In genomic region chr15:60479361-60479684, GRCh38 we compare ENCODE assay signal across 7 cellular contexts. TPM values are rescaled to one million over a fixed set of nuclear protein-coding genes. Genes with fewer than 3 reads are reported as not detected.
DNase-seq lines count a peak whose midpoint lies in the region; ATAC-seq and TF ChIP-seq lines count a peak whose summit lies in the region.

No MANE protein-coding gene starts in this region.

- H3K4me3 Mint-ChIP-seq in GM23338, result peak overlapping the region; percentile 99

- H3F3A ChIP-seq in GM23338 (replicated peaks; ENCODE audit: low read depth), result no peaks in the 10 kb centered on the region

- H3K4me1 Mint-ChIP-seq in GM23338, result peaks cover 16% of the 10 kb centered on the region

- peaks cover 27% of the 10 kb centered on the region for H3K79me2 ChIP-seq in GM23338 (replicated peaks; ENCODE audit: insufficient read depth)

- H3K4me2 ChIP-seq in GM23338, result peak overlapping the region; percentile 74

- TF ChIP-seq CTCF in GM23338 (conservative IDR thresholded peaks at IDR 0.05; ENCODE audit: low read depth in 2 of 2), result no peak
- TF ChIP-seq CTCF in fibroblast of the aortic adventitia (IDR thresholded peaks at IDR 0.05; ENCODE audit: insufficient read depth, low read length), result no peak
- no peak for TF ChIP-seq CTCF in retinal pigment epithelial cell (conservative IDR thresholded peaks at IDR 0.05; ENCODE audit: low read depth, low read length)

- DNase-seq in GM23338 (ENCODE audit: low spot score), result no peak
- no peak for DNase-seq in SJSA1 (ENCODE audit: low read depth in 1 of 2, low spot score in 2 of 2)
- no peak for DNase-seq in fibroblast of the aortic adventitia (ENCODE audit: low read depth)
- no peak for DNase-seq in retinal pigment epithelial cell (ENCODE audit: low read depth)
- no peak for DNase-seq in activated CD4-positive, CD25-positive, alpha-beta regulatory T cell (lab: John Stamatoyannopoulos, UW)
- no peak for DNase-seq in NCI-H82 (lab: John Stamatoyannopoulos, UW)

- no peaks in the 10 kb centered on the region for H3K9me3 ChIP-seq in SJSA1 (replicated peaks)

- peaks cover 12% of the 10 kb centered on the region for H3K27me3 Mint-ChIP-seq in GM23338 (ENCODE audit: insufficient read depth, low read depth, poor library complexity)

- no peaks in the 10 kb centered on the region for H3K9me2 ChIP-seq in GM23338 (ENCODE audit: insufficient read depth)

- H3K27me3 ChIP-seq in GM23338 (ENCODE audit: insufficient read depth) (no peaks in the 10 kb centered on the region), SJSA1 (replicated peaks) (no peaks in the 10 kb centered on the region)

- H2AFZ ChIP-seq in GM23338, result peak overlapping the region; percentile 49

- peaks cover 20% of the 10 kb centered on the region for H3K4me1 ChIP-seq in GM23338 (ENCODE audit: insufficient read depth)
- peaks cover 29% of the 10 kb centered on the region for H3K4me1 ChIP-seq in SJSA1 (replicated peaks)

- no peaks in the 10 kb centered on the region for H3K9me3 Mint-ChIP-seq in GM23338

- H3K27ac Mint-ChIP-seq in GM23338, result peak overlapping the region; percentile 100

- no peak for ATAC-seq in GM23338
- no peak for ATAC-seq in GM21825 (IDR thresholded peaks at IDR 0.05; ENCODE audit: unreplicated experiment)

- no peaks in the 10 kb centered on the region for H4K20me1 ChIP-seq in GM23338 (replicated peaks; ENCODE audit: insufficient read depth)

- H3K36me3 ChIP-seq in GM23338 (ENCODE audit: insufficient read depth), result peaks cover 13% of the 10 kb centered on the region
- peaks cover 11% of the 10 kb centered on the region for H3K36me3 ChIP-seq in SJSA1

- H3K27ac ChIP-seq in GM23338 (ENCODE audit: low read depth) (peak overlapping the region; percentile 3; the same call in 1 of the 2 replicates), SJSA1 (peak overlapping the region; percentile 77)

- peaks cover 6% of the 10 kb centered on the region for H3K36me3 Mint-ChIP-seq in GM23338 (ENCODE audit: low read depth)

- H3K4me3 ChIP-seq in GM23338 (peak overlapping the region; percentile 87), SJSA1 (peak overlapping the region; percentile 62), fibroblast of the aortic adventitia (ENCODE audit: low read depth, low read length) (peak overlapping the region; percentile 86), retinal pigment epithelial cell (ENCODE audit: low read length) (peak overlapping the region; percentile 87)

TF ChIP-seq in GM23338, 12 proteins besides CTCF, POLR2A, EP300 and RAD21 (continues in another document):
- no peak for TF ChIP-seq EZH2 (IDR thresholded peaks at IDR 0.05; ENCODE audit: low read depth, unreplicated experiment)
- TF ChIP-seq REST (IDR thresholded peaks at IDR 0.05; ENCODE audit: unreplicated experiment), result no peak
- TF ChIP-seq POLR2AphosphoS5 (IDR thresholded peaks at IDR 0.05; ENCODE audit: low read depth), result no peak
- TF ChIP-seq, protein P1, sequence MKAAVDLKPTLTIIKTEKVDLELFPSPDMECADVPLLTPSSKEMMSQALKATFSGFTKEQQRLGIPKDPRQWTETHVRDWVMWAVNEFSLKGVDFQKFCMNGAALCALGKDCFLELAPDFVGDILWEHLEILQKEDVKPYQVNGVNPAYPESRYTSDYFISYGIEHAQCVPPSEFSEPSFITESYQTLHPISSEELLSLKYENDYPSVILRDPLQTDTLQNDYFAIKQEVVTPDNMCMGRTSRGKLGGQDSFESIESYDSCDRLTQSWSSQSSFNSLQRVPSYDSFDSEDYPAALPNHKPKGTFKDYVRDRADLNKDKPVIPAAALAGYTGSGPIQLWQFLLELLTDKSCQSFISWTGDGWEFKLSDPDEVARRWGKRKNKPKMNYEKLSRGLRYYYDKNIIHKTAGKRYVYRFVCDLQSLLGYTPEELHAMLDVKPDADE (IDR thresholded peaks at IDR 0.05), result no peak
- TF ChIP-seq STAT1 (IDR thresholded peaks at IDR 0.05; ENCODE audit: unreplicated experiment), result no peak
- TF ChIP-seq ZNF462 (CRISPR knock-in tag; IDR thresholded peaks at IDR 0.05), result no peak
- no peak for TF ChIP-seq CREB1 (CRISPR knock-in tag; IDR thresholded peaks at IDR 0.05; ENCODE audit: low read depth)
- TF ChIP-seq EZH2phosphoT487 (IDR thresholded peaks at IDR 0.05; ENCODE audit: unreplicated experiment), result no peak

RNA-seq across cellular contexts. Expression of gene ICE2, which starts 0.4 kb away (rescaled TPM):
- 47.8 and 64.3 TPM in 2 replicates for total RNA-seq in GM23338 (2014; rRNA removed; shearing (Covaris generic))
- 51.3 and 64.2 TPM in 2 replicates for polyA plus RNA-seq in GM23338 (2016; fragmentation: Nextera tagmentation; extraction: Ambion mirVana)
- total RNA-seq in SJSA1 (2014; rRNA removed; shearing (Covaris generic)), result 25.1 and 28.5 TPM in 2 replicates
- 37.0 and 38.6 TPM in 2 replicates for total RNA-seq in fibroblast of the aortic adventitia (ENCODE audit: low replicate concordance)
